30 cellular contexts compared by ENCODE assay signal in the genomic region with DNA sequence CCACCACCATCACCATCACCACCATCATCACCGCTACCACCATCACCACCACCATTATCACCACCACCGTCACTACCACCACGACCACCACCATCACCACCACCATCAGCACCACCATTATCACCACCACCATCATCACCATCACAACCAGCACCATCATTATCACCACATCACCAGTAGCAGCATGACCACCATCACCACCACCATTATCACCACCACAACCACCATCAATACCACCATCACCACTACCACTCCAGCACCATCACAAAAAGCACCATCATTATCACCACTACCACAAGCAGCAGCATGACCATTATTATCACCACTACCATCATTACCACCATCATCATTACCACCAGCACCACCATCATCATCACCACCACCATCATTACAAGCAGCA.
"Had no signal": no experiment of that assay in that cellular context is flagged by ENCODE, and none has a peak within 500 bp of the region (broad histone marks: within the 10 kb centered on the region; RNA-seq: fewer than 3 reads in every experiment).

No MANE protein-coding gene starts in this region.

- ATAC-seq: activated CD4-positive, alpha-beta T cell treated with anti-CD3 and anti-CD28 coated beads for 36 hours; activated CD8-positive, alpha-beta memory T cell treated with anti-CD3 and anti-CD28 coated beads, Interleukin-2, amount 10 ng/mL, durations not matched to agents 7 days and 5 days; activated CD8-positive, alpha-beta T cell treated with anti-CD3 and anti-CD28 coated beads, Interleukin-2, amount 10 ng/mL, durations not matched to agents 7 days and 5 days; activated naive CD8-positive, alpha-beta T cell treated with anti-CD3 and anti-CD28 coated beads, Interleukin-2, amount 50 U/mL, for 24 hours; body of pancreas; effector memory CD8-positive, alpha-beta T cell; foreskin keratinocyte; gastrocnemius medialis; heart left ventricle had no signal

- H3K4me1 ChIP-seq: adrenal gland, body of pancreas, esophagus muscularis mucosa, foreskin keratinocyte, gastrocnemius medialis, heart left ventricle had no signal

- FAIRE-seq: colon had no signal

- H3K27ac ChIP-seq: adrenal gland, body of pancreas, esophagus muscularis mucosa, foreskin keratinocyte, gastrocnemius medialis, heart left ventricle had no signal

- H3K4me3 ChIP-seq: adrenal gland, body of pancreas, esophagus muscularis mucosa, gastrocnemius medialis, heart left ventricle had no signal

- DNase-seq: activated CD4-positive, alpha-beta memory T cell treated with anti-CD3 and anti-CD28 coated beads for 36 hours; activated CD4-positive, alpha-beta T cell treated with anti-CD3 and anti-CD28 coated beads for 36 hours; activated CD4-positive, alpha-beta T cell treated with anti-CD3 and anti-CD28 coated beads, Interleukin-2, amount 10 ng/mL, durations not matched to agents 24 days and 14 days; activated CD4-positive, CD25-positive, alpha-beta regulatory T cell; activated CD4-positive, CD25-positive, alpha-beta regulatory T cell treated with anti-CD3 and anti-CD28 coated beads, Interleukin-2, amount 50 U/mL, for 72 hours; activated CD8-positive, alpha-beta memory T cell treated with anti-CD3 and anti-CD28 coated beads, Interleukin-2, amount 10 ng/mL, durations not matched to agents 7 days and 5 days; activated CD8-positive, alpha-beta memory T cell treated with anti-CD3 and anti-CD28 coated beads, Interleukin-2, amount 50 U/mL, for 4 hours; activated CD8-positive, alpha-beta T cell treated with anti-CD3 and anti-CD28 coated beads, Interleukin-2, amount 10 ng/mL, durations not matched to agents 7 days and 5 days; activated effector memory CD4-positive, alpha-beta T cell treated with anti-CD3 and anti-CD28 coated beads, Interleukin-2, amount 50 U/mL, for 16 hours; activated naive CD4-positive, alpha-beta T cell treated with anti-CD3 and anti-CD28 coated beads for 36 hours; activated naive CD8-positive, alpha-beta T cell treated with anti-CD3 and anti-CD28 coated beads for 36 hours; activated naive CD8-positive, alpha-beta T cell treated with anti-CD3 and anti-CD28 coated beads, Interleukin-2, amount 50 U/mL, for 24 hours; activated T-cell treated with anti-CD3 and anti-CD28 coated beads, Interleukin-2, amount 50 U/mL, for 1 hour; activated T-cell treated with anti-CD3 and anti-CD28 coated beads, Interleukin-2, amount 50 U/mL, for 48 hours; adrenal gland; amygdala; aorta; body of pancreas; caudate nucleus; cortex of kidney; dermis blood vessel endothelial cell; effector CD4-positive, alpha-beta T cell; effector memory CD8-positive, alpha-beta T cell; erythroblast; foreskin keratinocyte; gastrocnemius medialis; glutamatergic neuron; heart left ventricle had no signal

- H3K36me3 ChIP-seq: adrenal gland, esophagus muscularis mucosa, gastrocnemius medialis, heart left ventricle had no signal

- H3K9me3 ChIP-seq: adrenal gland, body of pancreas, esophagus muscularis mucosa, gastrocnemius medialis, heart left ventricle had no signal

- H3K27me3 ChIP-seq: adrenal gland had no signal
